ENCODE assay signal across 20 cellular contexts in genomic region chr15:42289166-42289565, GRCh38. TPM values are rescaled to one million over a fixed set of nuclear protein-coding genes. Genes with fewer than 3 reads are reported as not detected.
DNase-seq lines count a peak whose midpoint lies in the region; ATAC-seq and TF ChIP-seq lines count a peak whose summit lies in the region.
"Had no signal": no experiment of that assay in that cellular context is flagged by ENCODE, and none has a peak within 500 bp of the region (broad histone marks: within the 10 kb centered on the region; RNA-seq: fewer than 3 reads in every experiment).

No MANE protein-coding gene starts in this region.

- peaks cover 85% of the 10 kb centered on the region for H3K36me3 Mint-ChIP-seq in activated T-helper 17 cell treated with anti-CD3 and anti-CD28 coated beads, Interleukin-2, amount 50 U/mL, for 72 hours (ENCODE audit: low read depth)
- H3K36me3 Mint-ChIP-seq in Caco-2 (ENCODE audit: insufficient read depth, unreplicated experiment) (no peaks in the 10 kb centered on the region), immature natural killer cell (peaks cover 13 to 39% (median 25%) of the 10 kb centered on the region in 3 donors)

- POLR2A ChIA-PET in Caco-2 (lab: Charles Lee), result no interaction called here

- no peak overlapping the region for H3K4me3 ChIP-seq in Caco-2 (ENCODE audit: low read depth, low read length)
- H3K4me3 ChIP-seq: A549, BLaER1 had no signal

- H3K27ac Mint-ChIP-seq in activated T-helper 17 cell treated with anti-CD3 and anti-CD28 coated beads, Interleukin-2, amount 50 U/mL, for 72 hours, result no peak overlapping the region
- H3K27ac Mint-ChIP-seq in Caco-2 (ENCODE audit: unreplicated experiment), result no peak overlapping the region
- H3K27ac Mint-ChIP-seq in immature natural killer cell, result no peak overlapping the region
- H3K27ac Mint-ChIP-seq: CD4-positive, alpha-beta memory T cell; IgD-negative memory B cell had no signal

- no peak overlapping the region for H3K4me3 Mint-ChIP-seq in activated T-helper 17 cell treated with anti-CD3 and anti-CD28 coated beads, Interleukin-2, amount 50 U/mL, for 72 hours
- H3K4me3 Mint-ChIP-seq in Caco-2 (ENCODE audit: unreplicated experiment), result no peak overlapping the region
- H3K4me3 Mint-ChIP-seq in immature natural killer cell, result no peak overlapping the region
- H3K4me3 Mint-ChIP-seq: CD4-positive, alpha-beta memory T cell; IgD-negative memory B cell had no signal

- CTCF ChIA-PET in Caco-2 (lab: Charles Lee), result no interaction called here

- no peaks in the 10 kb centered on the region for H3K27me3 ChIP-seq in Caco-2 (replicated peaks; ENCODE audit: control insufficient read depth, insufficient read depth, low read length)
- H3K27me3 ChIP-seq: BLaER1 had no signal

- H3K9me3 Mint-ChIP-seq in activated T-helper 17 cell treated with anti-CD3 and anti-CD28 coated beads, Interleukin-2, amount 50 U/mL, for 72 hours, result no peaks in the 10 kb centered on the region
- H3K9me3 Mint-ChIP-seq in Caco-2 (ENCODE audit: unreplicated experiment), result no peaks in the 10 kb centered on the region
- no peaks in the 10 kb centered on the region for H3K9me3 Mint-ChIP-seq in immature natural killer cell
- H3K9me3 Mint-ChIP-seq: CD4-positive, alpha-beta memory T cell; IgD-negative memory B cell had no signal

- TF ChIP-seq CTCF in Caco-2 (IDR thresholded peaks at IDR 0.05; ENCODE audit: insufficient read depth in 1 of 2, low read depth in 1 of 2, low read length in 1 of 2, severe bottlenecking in 1 of 2, unreplicated experiment in 1 of 2), result no peak

- ATAC-seq in activated T-helper 17 cell treated with anti-CD3 and anti-CD28 coated beads, Interleukin-2, amount 50 U/mL, for 72 hours (replicated peaks), result peak; percentile 59
- ATAC-seq in left colon, result peak; percentile 29
- ATAC-seq: A549 had no signal

- no peaks in the 10 kb centered on the region for H3K4me1 Mint-ChIP-seq in activated T-helper 17 cell treated with anti-CD3 and anti-CD28 coated beads, Interleukin-2, amount 50 U/mL, for 72 hours
- H3K4me1 Mint-ChIP-seq in Caco-2 (ENCODE audit: low read depth, unreplicated experiment) (peaks cover 16% of the 10 kb centered on the region), immature natural killer cell (no peaks in the 10 kb centered on the region)
- H3K4me1 Mint-ChIP-seq: IgD-negative memory B cell had no signal

- H3K27me3 Mint-ChIP-seq in activated T-helper 17 cell treated with anti-CD3 and anti-CD28 coated beads, Interleukin-2, amount 50 U/mL, for 72 hours, result no peaks in the 10 kb centered on the region
- no peaks in the 10 kb centered on the region for H3K27me3 Mint-ChIP-seq in Caco-2 (ENCODE audit: insufficient read depth, unreplicated experiment)
- no peaks in the 10 kb centered on the region for H3K27me3 Mint-ChIP-seq in immature natural killer cell (ENCODE audit: low read depth in 3 of 3)
- H3K27me3 Mint-ChIP-seq: CD4-positive, alpha-beta memory T cell; IgD-negative memory B cell had no signal

- BruUV-seq in Caco-2 (replicated peaks; lab: Mats Ljungman, UMichigan), result no TSS peak

- H3K9me3 ChIP-seq in Caco-2, result no peaks in the 10 kb centered on the region
- H3K9me3 ChIP-seq: A549, BLaER1 had no signal

- H3K36me3 ChIP-seq in Caco-2 (ENCODE audit: control insufficient read depth, insufficient read depth, low read length), result no peaks in the 10 kb centered on the region

- intact Hi-C loops in left colon (cut with DNase I, micrococcal nuclease), result no loop called here
- intact Hi-C loops in Caco-2 (cut with micrococcal nuclease; ENCODE audit: unreplicated experiment), result no loop called here

- peak; percentile 29 for DNase-seq in ELR (ENCODE audit: low read depth)
- DNase-seq in M059J (ENCODE audit: low read depth), result peak; percentile 57
- no peak for DNase-seq in left colon
- no peak for DNase-seq in cerebellar cortex (ENCODE audit: low spot score)
- no peak for DNase-seq in Caco-2
- DNase-seq in immature natural killer cell, result no peak
- DNase-seq in HuH-7.5 (ENCODE audit: low spot score), result no peak
- DNase-seq: Calu3; CD4-positive, alpha-beta memory T cell; Kasumi-1; MM.1S; NCI-H2081 treated with DMSO at 0.1 percent for 48 hours; NCI-H446 treated with DMSO at 0.1 percent for 48 hours; NCI-H748 treated with DMSO at 0.1 percent for 48 hours; NK-92 treated with Interleukin-12 subunit alpha and Interleukin-12 subunit beta, amount 100 ng/mL, for 24 hours; SIG-M5 had no signal

- peaks cover 16% of the 10 kb centered on the region for H3K4me1 ChIP-seq in Caco-2
- H3K4me1 ChIP-seq: BLaER1 had no signal

RNA-seq across cellular contexts. Expression of gene TMEM87A, which starts 15.9 kb away (rescaled TPM):
- total RNA-seq in M059J (2014; rRNA removed; shearing (Covaris generic)), result 62.3 and 75.6 TPM in 2 replicates
- 10 to 100 TPM; 43.5 to 46.8 TPM for total RNA-seq in activated T-helper 17 cell treated with anti-CD3 and anti-CD28 coated beads, Interleukin-2, amount 50 U/mL, for 72 hours
- total RNA-seq in left colon (100 to 1,000 TPM in 1 of 2 donors, 10 to 100 TPM in 1; 82.8 to 104 TPM), Caco-2 (2022) (33.6 and 38.4 TPM in 2 replicates)
- 10 to 100 TPM; 55.5 to 93.8 (median 63.4) TPM for polyA plus RNA-seq in immature natural killer cell

RNA-seq across cellular contexts. Expression of gene GANC, which starts 16.2 kb away (rescaled TPM):
- total RNA-seq in M059J (2014; rRNA removed; shearing (Covaris generic)), result 14.7 and 14.8 TPM in 2 replicates
- total RNA-seq in activated T-helper 17 cell treated with anti-CD3 and anti-CD28 coated beads, Interleukin-2, amount 50 U/mL, for 72 hours, result 10 to 100 TPM; 27.6 to 29.2 TPM
- total RNA-seq in left colon (10 to 100 TPM; 49.8 to 53.4 TPM), Caco-2 (2022) (11.8 and 12.6 TPM in 2 replicates)
- polyA plus RNA-seq in immature natural killer cell, result 10 to 100 TPM in 1 of 3 donors, 1 to 10 TPM in 2; 4.0 to 13.0 (median 9.6) TPM

Comparison
In these comparisons a context has a peak if more than half of its experiments do, and no peak if none do; other contexts are left out.
1. DNase-seq: peak in ELR (single experiment) and M059J (single experiment); none in left colon (0 of 2), cerebellar cortex (single experiment), Caco-2 (0 of 2), immature natural killer cell (0 of 3) and HuH-7.5 (single experiment).